Comparison of ENCODE assay signal across 19 cellular contexts in the genomic region with DNA sequence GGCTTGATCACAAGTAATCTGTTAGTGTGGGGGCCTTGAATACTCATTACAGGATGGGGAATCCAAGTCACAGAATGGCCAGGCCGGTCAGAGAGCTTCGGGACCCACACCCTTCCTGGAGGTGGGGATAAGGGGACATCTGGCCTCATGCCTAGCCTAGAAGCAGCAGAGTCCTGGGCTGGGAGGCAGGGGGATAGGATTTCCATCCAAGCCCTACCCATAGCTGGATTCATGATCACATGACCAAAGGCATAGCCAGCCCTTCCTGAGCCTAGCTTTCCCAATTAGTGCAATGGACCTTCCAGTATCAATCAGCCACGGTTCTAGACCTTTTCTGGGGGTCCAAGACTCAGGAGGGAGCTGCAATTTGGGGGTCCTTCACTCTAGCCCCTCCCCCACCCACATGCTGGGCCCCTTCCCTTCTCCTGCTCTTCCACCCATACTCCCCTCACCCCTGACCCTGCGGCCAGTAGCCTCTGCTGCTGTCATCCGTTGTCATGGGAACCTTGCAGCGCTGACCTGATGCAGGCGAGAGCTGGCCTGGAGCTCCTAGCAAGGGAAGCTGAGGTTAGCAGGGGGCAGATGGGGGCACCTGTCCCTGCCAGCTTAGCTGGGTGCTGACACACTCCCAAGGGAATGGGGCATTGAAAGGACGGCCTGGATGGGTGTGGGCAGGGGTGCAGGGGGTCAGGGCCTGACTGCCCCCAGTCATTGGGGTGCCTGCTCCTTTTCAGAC. TPM values are rescaled to one million over a fixed set of nuclear protein-coding genes. Genes with fewer than 3 reads are reported as not detected.
A peak's percentile ranks its signal among the peaks of the same experiment; 100 is the strongest.
DNase-seq lines count a peak whose midpoint lies in the region; ATAC-seq and TF ChIP-seq lines count a peak whose summit lies in the region.
"Had no signal": no experiment of that assay in that cellular context is flagged by ENCODE, and none has a peak within 500 bp of the region (broad histone marks: within the 10 kb centered on the region; RNA-seq: fewer than 3 reads in every experiment).

No MANE protein-coding gene starts in this region.

- H4K20me1 ChIP-seq in GM23338 (replicated peaks; ENCODE audit: insufficient read depth): no peaks in the 10 kb centered on the region

- H3K9me3 Mint-ChIP-seq in GM23338: no peaks in the 10 kb centered on the region
- H3K9me3 Mint-ChIP-seq in neural crest cell: no peaks in the 10 kb centered on the region

- in situ Hi-C loops in brain microvascular endothelial cell (cut with HindIII; ENCODE audit: low pct_ligation_motif_present, low sequenced_read_pairs): loop anchor here (10.0 kb wide), 1 partner anchor 62 kb away; no protein-coding TSS in a partner anchor

- H3K27me3 Mint-ChIP-seq in GM23338 (ENCODE audit: insufficient read depth, low read depth, poor library complexity): peaks cover 51% of the 10 kb centered on the region
- peaks cover 8% of the 10 kb centered on the region for H3K27me3 Mint-ChIP-seq in neural crest cell (ENCODE audit: low read depth)

- H3K9me3 ChIP-seq in ectodermal cell (ENCODE audit: control insufficient read depth, low read length): no peaks in the 10 kb centered on the region
- H3K9me3 ChIP-seq: pancreas had no signal

- no peak overlapping the region for H2AFZ ChIP-seq in GM23338

- no peaks in the 10 kb centered on the region; the same call in 2 of the 3 replicates for H3K36me3 Mint-ChIP-seq in GM23338 (ENCODE audit: low read depth)
- H3K36me3 Mint-ChIP-seq in neural crest cell (ENCODE audit: low read depth): no peaks in the 10 kb centered on the region

- H3K36me3 ChIP-seq in GM23338 (ENCODE audit: insufficient read depth) (no peaks in the 10 kb centered on the region), ectodermal cell (ENCODE audit: control insufficient read depth, insufficient read depth, low read length) (no peaks in the 10 kb centered on the region), brain microvascular endothelial cell (replicated peaks) (no peaks in the 10 kb centered on the region)
- H3K36me3 ChIP-seq: pancreas had no signal

- TF ChIP-seq CTCF in GM23338 (conservative IDR thresholded peaks at IDR 0.05; ENCODE audit: low read depth in 2 of 2): no peak
- TF ChIP-seq CTCF in neural crest cell (conservative IDR thresholded peaks at IDR 0.05): no peak
- TF ChIP-seq CTCF in brain microvascular endothelial cell (IDR thresholded peaks at IDR 0.05; ENCODE audit: low read depth, low read length, missing control alignments): no peak

- WGBS in ectodermal cell, 2 experiments: 36 to 46% methylated on average over 8 of the region's 8 CpGs

- H3K4me3 Mint-ChIP-seq in GM23338: no peak overlapping the region
- peak overlapping the region; percentile 62 for H3K4me3 Mint-ChIP-seq in neural crest cell
- H3K4me3 Mint-ChIP-seq: activated CD4-positive, alpha-beta T cell treated with anti-CD3 and anti-CD28 coated beads for 36 hours had no signal

- peaks cover 10% of the 10 kb centered on the region; the same call in 1 of the 2 replicates for H3F3A ChIP-seq in GM23338 (replicated peaks; ENCODE audit: low read depth)

- H3K4me3 ChIP-seq in GM23338 (no peak overlapping the region), ectodermal cell (ENCODE audit: insufficient read depth, low read depth, low read length) (no peak overlapping the region), brain microvascular endothelial cell (ENCODE audit: low read depth, low read length) (no peak overlapping the region)
- H3K4me3 ChIP-seq: pancreas, SK-N-MC had no signal

- H3K4me1 Mint-ChIP-seq in GM23338: peaks cover 56% of the 10 kb centered on the region
- peaks cover 65% of the 10 kb centered on the region for H3K4me1 Mint-ChIP-seq in neural crest cell

- H3K27ac Mint-ChIP-seq in GM23338: no peak overlapping the region
- no peak overlapping the region for H3K27ac Mint-ChIP-seq in neural crest cell (ENCODE audit: unreplicated experiment)
- H3K27ac Mint-ChIP-seq: activated CD4-positive, alpha-beta T cell treated with anti-CD3 and anti-CD28 coated beads for 36 hours had no signal

- DNase-seq in GM23338 (ENCODE audit: low spot score) (peak; percentile 51), OCI-M2 (lab: John Stamatoyannopoulos, UW; ENCODE audit: unreplicated experiment) (peak; percentile 14), neural crest cell (ENCODE audit: low read depth, low spot score) (peak; percentile 61), HPDE6-E6E7 (ENCODE audit: extremely low spot score) (no peak), brain microvascular endothelial cell (no peak), superior temporal gyrus (ENCODE audit: extremely low spot score) (no peak)
- DNase-seq in activated CD4-positive, alpha-beta T cell treated with anti-CD3 and anti-CD28 coated beads for 1 hour: no peak
- DNase-seq: activated CD4-positive, alpha-beta T cell treated with anti-CD3 and anti-CD28 coated beads for 36 hours; activated gamma-delta T cell; foreskin keratinocyte; GOT3; Karpas-422; NCI-H1105; NCI-H2107; NCI-H526 treated with DMSO at 0.1 percent for 48 hours; stimulated activated CD4-positive, alpha-beta T cell treated with anti-CD3 and anti-CD28 coated beads, Interleukin-4, amount 100 ng/mL, for 1 hour had no signal

- H3K79me2 ChIP-seq in GM23338 (replicated peaks; ENCODE audit: insufficient read depth): no peaks in the 10 kb centered on the region

- H3K27me3 ChIP-seq in GM23338 (ENCODE audit: insufficient read depth) (peaks cover 45% of the 10 kb centered on the region), ectodermal cell (ENCODE audit: control insufficient read depth, insufficient read depth, low read length, poor library complexity, severe bottlenecking) (peaks cover 20% of the 10 kb centered on the region), brain microvascular endothelial cell (replicated peaks) (no peaks in the 10 kb centered on the region)
- H3K27me3 ChIP-seq: pancreas had no signal

- H3K4me1 ChIP-seq in GM23338 (ENCODE audit: insufficient read depth): peaks cover 57% of the 10 kb centered on the region
- H3K4me1 ChIP-seq in ectodermal cell (ENCODE audit: control insufficient read depth, insufficient read depth, low read length): peaks cover 68% of the 10 kb centered on the region
- H3K4me1 ChIP-seq: foreskin keratinocyte had no signal

- H3K4me2 ChIP-seq in GM23338: peak overlapping the region; percentile 38; the same call in 1 of the 2 replicates

- no peaks in the 10 kb centered on the region for H3K9me2 ChIP-seq in GM23338 (ENCODE audit: insufficient read depth)

- H3K27ac ChIP-seq in GM23338 (ENCODE audit: low read depth): no peak overlapping the region
- H3K27ac ChIP-seq in ectodermal cell (ENCODE audit: insufficient read depth, low read depth, low read length, poor library complexity, severe bottlenecking): peak overlapping the region; percentile 18
- no peak overlapping the region for H3K27ac ChIP-seq in brain microvascular endothelial cell
- H3K27ac ChIP-seq: foreskin keratinocyte, SK-N-MC had no signal

- ATAC-seq in GM23338: no peak
- ATAC-seq: activated CD4-positive, alpha-beta T cell treated with anti-CD3 and anti-CD28 coated beads for 36 hours; foreskin keratinocyte; pancreas had no signal

TF ChIP-seq in GM23338, 12 proteins besides CTCF, POLR2A, EP300 and RAD21 (continues in another document):
- TF ChIP-seq STAT1 (IDR thresholded peaks at IDR 0.05; ENCODE audit: unreplicated experiment): no peak
- TF ChIP-seq JUNB (IDR thresholded peaks at IDR 0.05; ENCODE audit: unreplicated experiment): no peak
- no peak for TF ChIP-seq CREB1 (CRISPR knock-in tag; IDR thresholded peaks at IDR 0.05; ENCODE audit: low read depth)
- TF ChIP-seq, protein P1, sequence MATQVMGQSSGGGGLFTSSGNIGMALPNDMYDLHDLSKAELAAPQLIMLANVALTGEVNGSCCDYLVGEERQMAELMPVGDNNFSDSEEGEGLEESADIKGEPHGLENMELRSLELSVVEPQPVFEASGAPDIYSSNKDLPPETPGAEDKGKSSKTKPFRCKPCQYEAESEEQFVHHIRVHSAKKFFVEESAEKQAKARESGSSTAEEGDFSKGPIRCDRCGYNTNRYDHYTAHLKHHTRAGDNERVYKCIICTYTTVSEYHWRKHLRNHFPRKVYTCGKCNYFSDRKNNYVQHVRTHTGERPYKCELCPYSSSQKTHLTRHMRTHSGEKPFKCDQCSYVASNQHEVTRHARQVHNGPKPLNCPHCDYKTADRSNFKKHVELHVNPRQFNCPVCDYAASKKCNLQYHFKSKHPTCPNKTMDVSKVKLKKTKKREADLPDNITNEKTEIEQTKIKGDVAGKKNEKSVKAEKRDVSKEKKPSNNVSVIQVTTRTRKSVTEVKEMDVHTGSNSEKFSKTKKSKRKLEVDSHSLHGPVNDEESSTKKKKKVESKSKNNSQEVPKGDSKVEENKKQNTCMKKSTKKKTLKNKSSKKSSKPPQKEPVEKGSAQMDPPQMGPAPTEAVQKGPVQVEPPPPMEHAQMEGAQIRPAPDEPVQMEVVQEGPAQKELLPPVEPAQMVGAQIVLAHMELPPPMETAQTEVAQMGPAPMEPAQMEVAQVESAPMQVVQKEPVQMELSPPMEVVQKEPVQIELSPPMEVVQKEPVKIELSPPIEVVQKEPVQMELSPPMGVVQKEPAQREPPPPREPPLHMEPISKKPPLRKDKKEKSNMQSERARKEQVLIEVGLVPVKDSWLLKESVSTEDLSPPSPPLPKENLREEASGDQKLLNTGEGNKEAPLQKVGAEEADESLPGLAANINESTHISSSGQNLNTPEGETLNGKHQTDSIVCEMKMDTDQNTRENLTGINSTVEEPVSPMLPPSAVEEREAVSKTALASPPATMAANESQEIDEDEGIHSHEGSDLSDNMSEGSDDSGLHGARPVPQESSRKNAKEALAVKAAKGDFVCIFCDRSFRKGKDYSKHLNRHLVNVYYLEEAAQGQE (IDR thresholded peaks at IDR 0.05; ENCODE audit: unreplicated experiment): no peak
- TF ChIP-seq, protein P2, sequence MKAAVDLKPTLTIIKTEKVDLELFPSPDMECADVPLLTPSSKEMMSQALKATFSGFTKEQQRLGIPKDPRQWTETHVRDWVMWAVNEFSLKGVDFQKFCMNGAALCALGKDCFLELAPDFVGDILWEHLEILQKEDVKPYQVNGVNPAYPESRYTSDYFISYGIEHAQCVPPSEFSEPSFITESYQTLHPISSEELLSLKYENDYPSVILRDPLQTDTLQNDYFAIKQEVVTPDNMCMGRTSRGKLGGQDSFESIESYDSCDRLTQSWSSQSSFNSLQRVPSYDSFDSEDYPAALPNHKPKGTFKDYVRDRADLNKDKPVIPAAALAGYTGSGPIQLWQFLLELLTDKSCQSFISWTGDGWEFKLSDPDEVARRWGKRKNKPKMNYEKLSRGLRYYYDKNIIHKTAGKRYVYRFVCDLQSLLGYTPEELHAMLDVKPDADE (IDR thresholded peaks at IDR 0.05): no peak
- TF ChIP-seq NANOG (IDR thresholded peaks at IDR 0.05; ENCODE audit: borderline replicate concordance): no peak

RNA-seq across cellular contexts. Expression of a gene that starts 44.6 kb away (rescaled TPM):
- total RNA-seq in GM23338 (2014; rRNA removed; shearing (Covaris generic)): 97.9 and 111 TPM in 2 replicates
- 63.3 and 65.0 TPM in 2 replicates for polyA plus RNA-seq in GM23338 (2016; fragmentation: Nextera tagmentation; extraction: Ambion mirVana)
- polyA plus RNA-seq in ectodermal cell (2013, experiment 1 of 4): 45.6 TPM
- 46.4 TPM for polyA plus RNA-seq in ectodermal cell (2013, experiment 2 of 4)
- 36.6 TPM for polyA plus RNA-seq in ectodermal cell (2013, experiment 3 of 4)
- 37.7 TPM for polyA plus RNA-seq in ectodermal cell (2013, experiment 4 of 4)
- total RNA-seq in neural crest cell: 29.2 and 30.4 TPM in 2 replicates

Comparison
In these comparisons a context has a peak if more than half of its experiments do, and no peak if none do; other contexts are left out.
1. DNase-seq: peak in GM23338 (single experiment), OCI-M2 (single experiment) and neural crest cell (single experiment); none in activated CD4-positive, alpha-beta T cell treated with anti-CD3 and anti-CD28 coated beads for 1 hour (single experiment), HPDE6-E6E7 (single experiment), brain microvascular endothelial cell (single experiment) and superior temporal gyrus (single experiment).